ENCODE assay signal across 8 cellular contexts in the genomic region with DNA sequence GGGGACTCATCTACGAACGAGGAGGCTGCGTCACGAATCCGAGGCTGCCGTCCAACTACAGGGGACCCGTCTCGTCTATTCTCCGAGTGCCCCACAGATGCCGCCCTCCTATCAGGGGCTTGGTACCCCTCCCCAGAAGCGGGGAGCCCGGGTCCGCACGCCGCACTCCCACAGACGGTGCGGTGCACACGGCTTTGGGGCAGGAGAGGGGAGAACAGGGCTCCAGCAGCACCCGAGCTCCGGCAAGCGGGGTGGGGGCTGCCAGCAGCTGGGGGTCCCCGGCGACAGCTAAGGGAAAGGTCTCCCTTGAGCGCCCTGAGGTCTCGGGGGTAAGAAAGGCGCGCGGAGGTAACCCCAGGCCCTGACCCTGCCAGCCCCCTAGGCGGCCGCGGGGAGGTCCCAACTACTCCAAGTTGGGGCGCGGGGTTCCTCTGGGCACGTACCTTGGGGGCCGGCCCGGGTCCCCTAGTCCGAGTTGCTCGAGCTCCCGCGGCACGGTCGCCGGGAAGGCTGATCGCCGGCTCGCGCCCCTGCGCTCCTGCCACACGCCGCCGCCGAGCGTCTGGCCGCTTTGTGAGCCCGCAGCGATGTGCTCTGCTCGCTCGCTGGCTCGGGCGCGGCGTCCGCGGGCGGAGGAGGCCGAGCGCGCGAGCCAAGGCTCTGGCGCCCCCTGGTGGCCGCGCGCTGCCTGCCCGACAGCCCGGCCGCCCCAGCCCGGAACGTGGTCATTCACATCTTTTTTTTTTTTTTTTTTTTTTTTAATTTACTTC. TPM values are rescaled to one million over a fixed set of nuclear protein-coding genes. Genes with fewer than 3 reads are reported as not detected.
DNase-seq lines count a peak whose midpoint lies in the region; ATAC-seq and TF ChIP-seq lines count a peak whose summit lies in the region.

A gene (minus strand): TSS at position 591 of the 770 bp plus-strand sequence.

- peak; percentile 95 for ATAC-seq in GM18511 (IDR thresholded peaks at IDR 0.05; ENCODE audit: unreplicated experiment)
- ATAC-seq in HG03025 (IDR thresholded peaks at IDR 0.05; ENCODE audit: low FRiP score, unreplicated experiment) = peak; percentile 76
- peak; percentile 88 for ATAC-seq in lung (ENCODE audit: insufficient read depth, low FRiP score)

- no peaks in the 10 kb centered on the region for H3K36me3 ChIP-seq in lung (ENCODE audit: control insufficient read depth in 2 of 2, insufficient read depth in 2 of 2, low read length in 2 of 2)

- CTCF ChIA-PET in AG04450 (lab: Charles Lee) = interaction anchor here (0.5 to 6.9 kb wide), 14 partner anchors 10 to 1249 kb away, joined by 3 to 127 read pairs (median 3); no protein-coding TSS in a partner anchor

- H3K4me3 ChIP-seq in AG04450 (ENCODE audit: low read depth, low read length) (peak within 1 kb of the TSS; percentile 62), lung (no peak within 1 kb of the TSS)

- peak; percentile 57 for TF ChIP-seq CTCF in AG04450 (IDR thresholded peaks at IDR 0.05; ENCODE audit: low read depth, low read length)
- peak; percentile 77 for TF ChIP-seq CTCF in lung (IDR thresholded peaks at IDR 0.05; ENCODE audit: control extremely low read depth, extremely low read depth)

- H3K4me1 ChIP-seq in lung (ENCODE audit: control insufficient read depth in 2 of 2, insufficient read depth in 2 of 2, low read length in 2 of 2) = peaks cover 0 to 6% of the 10 kb centered on the region in 2 donors

- H3K27me3 ChIP-seq in AG04450 (ENCODE audit: control insufficient read depth, insufficient read depth, low read length) = peaks cover 11% of the 10 kb centered on the region
- H3K27me3 ChIP-seq in lung (ENCODE audit: control insufficient read depth, insufficient read depth) = peaks cover 11% of the 10 kb centered on the region

- H3K9me3 ChIP-seq in AG04450 (ENCODE audit: control insufficient read depth, insufficient read depth, low read length) (no peaks in the 10 kb centered on the region; the same call in 1 of the 2 replicates), lung (ENCODE audit: control insufficient read depth in 2 of 2, insufficient read depth in 1 of 2, low read length in 1 of 2) (peaks cover 0 to 2% of the 10 kb centered on the region in 2 donors)

- no peak for DNase-seq in AG04450 (ENCODE audit: low read depth, low spot score)
- DNase-seq in NCI-H2227 treated with DMSO at 0.1 percent for 48 hours (lab: John Stamatoyannopoulos, UW) = peak; percentile 52
- peak; percentile 64 to 67 for DNase-seq in activated CD4-positive, alpha-beta T cell treated with anti-CD3 and anti-CD28 coated beads, Interleukin-2, amount 50 U/mL, for 48 hours
- DNase-seq in effector CD8-positive, alpha-beta T cell (lab: John Stamatoyannopoulos, UW) = peak; percentile 2
- peak; percentile 46 for DNase-seq in lung (ENCODE audit: low spot score)
- DNase-seq in stimulated activated CD4-positive, alpha-beta T cell treated with anti-CD3 and anti-CD28 coated beads, TNF-alpha, amount 100 ng/mL, for 48 hours (ENCODE audit: low read depth in 3 of 3) = peak; percentile 33 to 59 (median 41)

- 2% methylated on average over 65 to 78 of the region's 78 CpGs for WGBS in lung, 2 donors

- H3K27ac ChIP-seq in AG04450 (ENCODE audit: low read depth, low read length) = no peak within 1 kb of the TSS
- H3K27ac ChIP-seq in lung (ENCODE audit: low read depth in 1 of 2, low read length in 1 of 2) = no peak within 1 kb of the TSS

- POLR2A ChIA-PET in AG04450 (lab: Yijun Ruan, JAX) = interaction anchor here (1.5 kb wide), 1 partner anchor 179 kb away, joined by 3 read pairs; no protein-coding TSS in a partner anchor

RNA-seq across cellular contexts. Expression of the gene that starts here (rescaled TPM):
- polyA plus RNA-seq in AG04450 (2011; rRNA removed) (74.6 and 76.0 TPM in 2 replicates), lung (under 1 TPM; 0.54 to 0.85 TPM)
- polyA minus RNA-seq in AG04450 (2011; rRNA and poly(A)+ RNA removed) = 57.7 and 79.9 TPM in 2 replicates
- 1 to 10 TPM in 1 of 2 donors, under 1 TPM in 1; 0.48 to 4.5 TPM for total RNA-seq in lung

Comparison
In these comparisons a context has a peak if more than half of its experiments do, and no peak if none do; other contexts are left out.
1. RNA of the gene that starts here (polyA plus RNA-seq): 74.6 to 76.0 TPM in AG04450; 0.54 to 0.85 TPM in lung; every median in the first group is over 10 times any median in the second.
2. Peak in every context shown above with its lines, with median percentiles within 50 percentile points of each other: ATAC-seq.